In genomic region chr10:70671619-70672164, GRCh38 we compare ENCODE assay signal across 1 cellular context.
A peak's percentile ranks its signal among the peaks of the same experiment; 100 is the strongest.
TF ChIP-seq lines count a peak whose summit lies in the region.

No MANE protein-coding gene starts in this region.

TF ChIP-seq in K562, 482 proteins besides CTCF, POLR2A, EP300 and RAD21 (continued from another document and continues in another):
- TF ChIP-seq ARID3B (CRISPR knock-in tag; IDR thresholded peaks at IDR 0.05; ENCODE audit: borderline replicate concordance) (peak; percentile 76; the same call in 1 of the 2 replicates), FOXP1 (CRISPR knock-in tag; IDR thresholded peaks at IDR 0.05) (peak; percentile 47; the same call in 1 of the 2 replicates), SAFB (IDR thresholded peaks at IDR 0.05; ENCODE audit: borderline replicate concordance, low read depth, low read length) (no peak), PTTG1 (tag; IDR thresholded peaks at IDR 0.05; ENCODE audit: low read depth) (no peak; the same call in 1 of the 2 replicates), ATF1 (CRISPR knock-in tag; IDR thresholded peaks at IDR 0.05) (no peak), ATF1 (tag; IDR thresholded peaks at IDR 0.05) (no peak), ZNF133 (CRISPR knock-in tag; IDR thresholded peaks at IDR 0.05) (no peak), NFE2 (IDR thresholded peaks at IDR 0.05; ENCODE audit: low read depth) (no peak), CREB1 (IDR thresholded peaks at IDR 0.05) (no peak), CREB1 (CRISPR knock-in tag; IDR thresholded peaks at IDR 0.05) (0 out of 2 replicates have a peak, but pooled peaks have one; percentile 42), ZNF780A (CRISPR knock-in tag; IDR thresholded peaks at IDR 0.05) (0 out of 2 replicates have a peak, but pooled peaks have one; percentile 68), BRD9 (IDR thresholded peaks at IDR 0.05; ENCODE audit: low read depth, partially characterized antibody) (peak; percentile 98), PRDM10 (IDR thresholded peaks at IDR 0.05; ENCODE audit: partially characterized antibody) (no peak), ZNF639 (CRISPR knock-in tag; conservative IDR thresholded peaks at IDR 0.05 in 1 of 2, IDR thresholded peaks at IDR 0.05 in 1 of 2) (no peak; a peak in 1 of 4 replicates), NFIC (IDR thresholded peaks at IDR 0.05) (peak; percentile 42; the same call in 1 of the 2 replicates), FOXJ2 (tag; IDR thresholded peaks at IDR 0.05) (no peak), GTF2F1 (IDR thresholded peaks at IDR 0.05; ENCODE audit: low read depth, low read length) (no peak), U2AF2 (optimal IDR thresholded peaks at IDR 0.05; ENCODE audit: low read depth, low read length) (no peak), DDX20 (tag; IDR thresholded peaks at IDR 0.05; ENCODE audit: low read depth) (no peak), RBBP5 (IDR thresholded peaks at IDR 0.05; ENCODE audit: borderline replicate concordance, insufficient read depth, low read length, poor library complexity, severe bottlenecking) (no peak), ZNF695 (CRISPR knock-in tag; IDR thresholded peaks at IDR 0.05) (no peak), ZEB2 (IDR thresholded peaks at IDR 0.05) (peak; percentile 64; the same call in 1 of the 2 replicates), PHF8 (IDR thresholded peaks at IDR 0.05; ENCODE audit: borderline replicate concordance, low read length) (no peak), CREB3 (tag; conservative IDR thresholded peaks at IDR 0.05; ENCODE audit: low read depth) (peak; percentile 82), ZFP1 (CRISPR knock-in tag; IDR thresholded peaks at IDR 0.05) (no peak), ZNF280A (IDR thresholded peaks at IDR 0.05; ENCODE audit: low read depth, partially characterized antibody) (no peak), ETV6 (IDR thresholded peaks at IDR 0.05; ENCODE audit: borderline replicate concordance in 1 of 2, low read depth in 2 of 2, low read length in 1 of 2) (no peak), ETV6 (CRISPR knock-in tag; IDR thresholded peaks at IDR 0.05; ENCODE audit: borderline replicate concordance) (peak; percentile 76; the same call in 1 of the 2 replicates), ZBTB7A (IDR thresholded peaks at IDR 0.05; ENCODE audit: borderline replicate concordance, control insufficient read depth, low read depth, low read length) (no peak), RBM25 (IDR thresholded peaks at IDR 0.05; ENCODE audit: low read depth, low read length, severe bottlenecking) (peak; percentile 99), SMAD4 (CRISPR knock-in tag; conservative IDR thresholded peaks at IDR 0.05) (no peak; the same call in none of the 2 replicates), MLLT1 (IDR thresholded peaks at IDR 0.05) (peak; percentile 63 to 90; a peak in 3 of 4 replicates), NCOA4 (IDR thresholded peaks at IDR 0.05; ENCODE audit: partially characterized antibody) (peak; percentile 63), ELK3 (CRISPR knock-in tag; IDR thresholded peaks at IDR 0.05) (0 out of 2 replicates have a peak, but pooled peaks have one; percentile 16), SIRT6 (IDR thresholded peaks at IDR 0.05; ENCODE audit: low read depth, low read length) (no peak), NFATC3 (IDR thresholded peaks at IDR 0.05) (no peak), ZNF239 (CRISPR knock-in tag; IDR thresholded peaks at IDR 0.05) (no peak), NONO (IDR thresholded peaks at IDR 0.05; ENCODE audit: low read depth in 2 of 2, low read length in 1 of 2) (no peak), CBX2 (IDR thresholded peaks at IDR 0.05; ENCODE audit: insufficient read depth, low read length, poor library complexity, severe bottlenecking) (no peak), CREBBP (IDR thresholded peaks at IDR 0.05; ENCODE audit: low read depth, low read length) (no peak), ZNF707 (CRISPR knock-in tag; conservative IDR thresholded peaks at IDR 0.05) (0 out of 2 replicates have a peak, but pooled peaks have one; percentile 56), ZNF609 (CRISPR knock-in tag; IDR thresholded peaks at IDR 0.05; ENCODE audit: borderline replicate concordance) (no peak), BRF1 (IDR thresholded peaks at IDR 0.05; ENCODE audit: borderline replicate concordance, extremely low read depth, insufficient read length) (no peak), CSDE1 (IDR thresholded peaks at IDR 0.05) (no peak), ETV5 (CRISPR knock-in tag; IDR thresholded peaks at IDR 0.05; ENCODE audit: low read depth) (no peak), TEAD2 (tag; IDR thresholded peaks at IDR 0.05) (no peak), NFIX (CRISPR knock-in tag; IDR thresholded peaks at IDR 0.05; ENCODE audit: low read depth) (no peak), PHF20 (IDR thresholded peaks at IDR 0.05; ENCODE audit: partially characterized antibody) (peak; percentile 89), ZNF77 (CRISPR knock-in tag; IDR thresholded peaks at IDR 0.05) (no peak), ZFP30 (CRISPR knock-in tag; IDR thresholded peaks at IDR 0.05; ENCODE audit: borderline replicate concordance) (no peak), ZKSCAN1 (IDR thresholded peaks at IDR 0.05; ENCODE audit: low read depth, low read length) (peak; percentile 43; the same call in 1 of the 2 replicates), PHB (CRISPR knock-in tag; IDR thresholded peaks at IDR 0.05) (no peak)
